ENCODE assay signal across 8 cellular contexts in the genomic region with DNA sequence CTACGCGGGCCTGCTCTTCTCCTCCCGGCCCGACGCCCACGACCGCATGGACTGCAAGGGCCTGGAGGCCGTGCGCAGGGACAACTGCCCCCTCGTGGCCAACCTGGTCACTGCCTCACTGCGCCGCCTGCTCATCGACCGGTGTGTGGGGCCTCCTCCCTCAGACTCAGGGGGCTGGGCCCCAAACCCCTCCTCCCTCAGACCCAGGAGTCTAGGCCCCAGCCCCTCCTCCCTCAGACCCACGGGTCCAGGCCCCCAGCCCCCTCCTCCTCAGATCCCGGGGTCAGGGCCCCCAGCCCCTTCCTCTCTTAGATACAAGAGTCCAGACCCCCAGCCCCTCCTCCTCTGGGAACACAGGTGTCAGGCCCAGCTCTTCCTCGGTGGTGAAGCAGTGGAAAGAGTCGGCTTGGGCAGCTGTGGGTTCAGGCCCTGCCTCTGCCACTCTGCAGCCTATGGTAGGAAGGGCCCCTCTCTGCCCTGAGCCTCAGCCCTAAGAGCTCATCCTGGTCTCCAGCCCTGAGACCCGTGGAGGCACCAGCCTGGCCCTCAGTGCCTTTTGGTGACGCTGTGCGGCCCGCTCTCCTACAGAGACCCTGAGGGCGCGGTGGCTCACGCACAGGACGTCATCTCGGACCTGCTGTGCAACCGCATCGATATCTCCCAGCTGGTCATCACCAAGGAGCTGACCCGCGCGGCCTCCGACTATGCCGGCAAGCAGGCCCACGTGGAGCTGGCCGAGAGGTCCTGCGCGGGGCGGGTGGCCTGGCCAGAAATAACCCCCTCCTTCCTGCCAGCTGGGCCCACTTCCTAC. TPM values are rescaled to one million over a fixed set of nuclear protein-coding genes. Genes with fewer than 3 reads are reported as not detected.
DNase-seq lines count a peak whose midpoint lies in the region; ATAC-seq and TF ChIP-seq lines count a peak whose summit lies in the region.

No MANE protein-coding gene starts in this region.

- H3K4me3 Mint-ChIP-seq in IgD-negative memory B cell = peak overlapping the region; percentile 70 to 93 (median 85)

- H3K4me3 ChIP-seq in AG04449 (ENCODE audit: low read depth, low read length) (no peak overlapping the region), cardiac fibroblast (replicated peaks in 1 of 2; ENCODE audit: low read depth in 2 of 2, low read length in 2 of 2) (no peak overlapping the region)

- no peaks in the 10 kb centered on the region for H3K9me3 Mint-ChIP-seq in IgD-negative memory B cell

- TF ChIP-seq CTCF in AG04449 (IDR thresholded peaks at IDR 0.05; ENCODE audit: insufficient read depth, low read length, missing control alignments) = peak; percentile 92
- peak; percentile 95 for TF ChIP-seq CTCF in cardiac fibroblast (IDR thresholded peaks at IDR 0.05; ENCODE audit: low read depth, low read length)

- CTCF ChIA-PET in AG04449 (lab: Yijun Ruan, JAX) = interaction anchor here (0.8 to 1.8 kb wide), 11 partner anchors 9 to 58 kb away, joined by 3 to 9 read pairs (median 4); no protein-coding TSS in a partner anchor

- peaks cover 10 to 15% (median 11%) of the 10 kb centered on the region in 3 donors for H3K4me1 Mint-ChIP-seq in IgD-negative memory B cell

- peaks cover 7% of the 10 kb centered on the region for H3K36me3 Mint-ChIP-seq in IgD-negative memory B cell

- DNase-seq in AG04449 (ENCODE audit: low read depth, low spot score) = no peak
- peak; percentile 35 for DNase-seq in activated CD4-positive, CD25-positive, alpha-beta regulatory T cell treated with anti-CD3 and anti-CD28 coated beads, Interleukin-2, amount 50 U/mL, for 16 hours (ENCODE audit: low read depth, low spot score)
- DNase-seq in cardiac fibroblast (ENCODE audit: low read depth in 2 of 2) = peak; percentile 69 to 76
- peak; percentile 18 for DNase-seq in kidney glomerular epithelial cell (lab: John Stamatoyannopoulos, UW)
- DNase-seq in stimulated activated CD4-positive, alpha-beta T cell treated with anti-CD3 and anti-CD28 coated beads, TNF-alpha, amount 100 ng/mL, for 1 hour (ENCODE audit: low read depth in 3 of 3, low spot score in 1 of 3) = peak; percentile 11 to 72 (median 52)

- no peaks in the 10 kb centered on the region for H3K27me3 Mint-ChIP-seq in IgD-negative memory B cell

- H3K27ac Mint-ChIP-seq in IgD-negative memory B cell = peak overlapping the region; percentile 96 to 98 (median 96)

- POLR2A ChIA-PET in AG04449 (lab: Yijun Ruan, JAX) = interaction anchor here (0.6 kb wide), 1 partner anchor 15 kb away, joined by 3 read pairs; no protein-coding TSS in a partner anchor

- peak; percentile 15 for ATAC-seq in GM19023 (IDR thresholded peaks at IDR 0.05; ENCODE audit: unreplicated experiment)
- ATAC-seq in GM18517 (IDR thresholded peaks at IDR 0.05; ENCODE audit: unreplicated experiment) = no peak

RNA-seq across cellular contexts. Expression of a gene that starts 3.7 kb away (rescaled TPM):
- polyA plus RNA-seq in IgD-negative memory B cell = 403 TPM

RNA-seq across cellular contexts. Expression of a gene that starts 17.6 kb away (rescaled TPM):
- polyA plus RNA-seq in IgD-negative memory B cell = 1.3 TPM

RNA-seq across cellular contexts. Expression of a gene that starts 30.9 kb away (rescaled TPM):
- 32.8 TPM for polyA plus RNA-seq in IgD-negative memory B cell

RNA-seq across cellular contexts. Expression of a gene that starts 38.8 kb away (rescaled TPM):
- polyA plus RNA-seq in IgD-negative memory B cell = 130 TPM

RNA-seq across cellular contexts. Expression of a gene that starts 49.6 kb away (rescaled TPM):
- polyA plus RNA-seq in IgD-negative memory B cell = 4.2 TPM
